26 cellular contexts compared by ENCODE assay signal in the genomic region with DNA sequence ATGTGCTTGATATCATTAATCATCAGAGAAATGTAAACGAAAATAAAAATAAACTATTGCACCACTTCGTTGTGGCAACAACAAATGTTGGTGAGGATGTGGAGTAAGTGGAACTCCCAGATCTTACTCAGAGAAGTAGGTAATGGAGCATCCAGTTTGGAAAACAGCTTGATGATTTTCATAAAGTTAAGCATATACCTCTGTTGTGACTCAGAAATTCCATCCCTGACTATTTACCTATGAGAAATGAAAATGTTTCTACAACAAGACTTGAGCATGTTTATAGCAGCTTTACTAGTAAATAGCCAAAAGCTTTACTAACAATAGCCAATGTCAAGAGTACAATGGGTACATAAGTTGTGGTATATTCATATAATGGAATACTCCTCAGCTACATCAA.
"Had no signal": no experiment of that assay in that cellular context is flagged by ENCODE, and none has a peak within 500 bp of the region (broad histone marks: within the 10 kb centered on the region; RNA-seq: fewer than 3 reads in every experiment).

No MANE protein-coding gene starts in this region.

- ATAC-seq: effector memory CD8-positive, alpha-beta T cell; esophagus mucosa; foreskin keratinocyte; gastrocnemius medialis; gastroesophageal sphincter; heart left ventricle had no signal

- H3K27ac Mint-ChIP-seq: dendritic cell treated with granulocyte-macrophage colony-stimulating factor and Interleukin-4, amounts not matched to agents 40 ng/mL and 50 ng/mL, for 4 days; effector memory CD8-positive, alpha-beta T cell; endodermal cell had no signal

- FAIRE-seq: colon, endometrium, endothelial cell of umbilical vein had no signal

- H3K27me3 Mint-ChIP-seq: dendritic cell treated with granulocyte-macrophage colony-stimulating factor and Interleukin-4, amounts not matched to agents 40 ng/mL and 50 ng/mL, for 4 days; effector memory CD8-positive, alpha-beta T cell had no signal

- H3K27me3 ChIP-seq: dorsolateral prefrontal cortex, esophagus muscularis mucosa, esophagus squamous epithelium, foreskin keratinocyte, gastrocnemius medialis, gastroesophageal sphincter, heart left ventricle had no signal

- H3K4me3 ChIP-seq: coronary artery, dorsolateral prefrontal cortex, esophagus muscularis mucosa, esophagus squamous epithelium, gastrocnemius medialis, gastroesophageal sphincter, heart left ventricle had no signal

- H3K9me3 ChIP-seq: esophagus muscularis mucosa, esophagus squamous epithelium, gastrocnemius medialis, gastroesophageal sphincter, heart left ventricle had no signal

- H3K27ac ChIP-seq: coronary artery, dorsolateral prefrontal cortex, epithelial cell of prostate, esophagus muscularis mucosa, esophagus squamous epithelium, foreskin keratinocyte, gastrocnemius medialis, gastroesophageal sphincter, heart left ventricle had no signal

- H3K9me3 Mint-ChIP-seq: dendritic cell treated with granulocyte-macrophage colony-stimulating factor and Interleukin-4, amounts not matched to agents 40 ng/mL and 50 ng/mL, for 4 days; endodermal cell had no signal

- H3K4me1 ChIP-seq: esophagus muscularis mucosa, esophagus squamous epithelium, foreskin keratinocyte, gastrocnemius medialis, gastroesophageal sphincter, heart left ventricle had no signal

- H3K4me3 Mint-ChIP-seq: dendritic cell treated with granulocyte-macrophage colony-stimulating factor and Interleukin-4, amounts not matched to agents 40 ng/mL and 50 ng/mL, for 4 days; effector memory CD8-positive, alpha-beta T cell; endodermal cell had no signal

- DNase-seq: cortex of kidney; dermis blood vessel endothelial cell; dorsolateral prefrontal cortex; effector CD4-positive, alpha-beta T cell; effector CD8-positive, alpha-beta T cell; effector memory CD4-positive, alpha-beta T cell; effector memory CD8-positive, alpha-beta T cell; endodermal cell; erythroblast; esophagus squamous epithelium; foreskin fibroblast; foreskin melanocyte; gastrocnemius medialis; glutamatergic neuron; head of caudate nucleus; heart left ventricle had no signal

- H3K36me3 ChIP-seq: esophagus muscularis mucosa, esophagus squamous epithelium, gastrocnemius medialis, gastroesophageal sphincter, heart left ventricle had no signal
